Comparison of ENCODE assay signal across 24 cellular contexts in genomic region chr11:92269841-92270240, GRCh38. TPM values are rescaled to one million over a fixed set of nuclear protein-coding genes. Genes with fewer than 3 reads are reported as not detected.
"Had no signal": no experiment of that assay in that cellular context is flagged by ENCODE, and none has a peak within 500 bp of the region (broad histone marks: within the 10 kb centered on the region; RNA-seq: fewer than 3 reads in every experiment).

No MANE protein-coding gene starts in this region.

- H3K4me2 ChIP-seq: neural progenitor cell had no signal

- H3K9ac ChIP-seq: neural progenitor cell had no signal

- H3K9me3 ChIP-seq: gastroesophageal sphincter, ovary, prostate gland, right atrium auricular region, thoracic aorta, upper lobe of left lung had no signal

- H3K4me1 ChIP-seq: prostate gland, right atrium auricular region, upper lobe of left lung had no signal

- H3K27ac ChIP-seq: dorsolateral prefrontal cortex, epithelial cell of prostate, gastroesophageal sphincter, neural progenitor cell, ovary, prostate gland, right atrium auricular region, thoracic aorta, upper lobe of left lung, WERI-Rb-1 had no signal

- H3K27me3 ChIP-seq: gastroesophageal sphincter, neural progenitor cell, ovary, right atrium auricular region, upper lobe of left lung had no signal

- ATAC-seq: activated CD8-positive, alpha-beta memory T cell treated with anti-CD3 and anti-CD28 coated beads, Interleukin-2, amount 10 ng/mL, durations not matched to agents 7 days and 5 days; activated CD8-positive, alpha-beta T cell treated with anti-CD3 and anti-CD28 coated beads for 36 hours; gastroesophageal sphincter; left cardiac atrium; naive thymus-derived CD4-positive, alpha-beta T cell had no signal

- H2AFZ ChIP-seq: neural progenitor cell had no signal

- H3K36me3 ChIP-seq: gastroesophageal sphincter, neural progenitor cell, ovary, prostate gland, right atrium auricular region, thoracic aorta, upper lobe of left lung, WERI-Rb-1 had no signal

- H3K4me3 ChIP-seq: dorsolateral prefrontal cortex, gastroesophageal sphincter, neural progenitor cell, ovary, prostate gland, right atrium auricular region, thoracic aorta, upper lobe of left lung had no signal

- DNase-seq: activated CD4-positive, alpha-beta T cell treated with anti-CD3 and anti-CD28 coated beads, Interleukin-2, amount 10 ng/mL, durations not matched to agents 7 days and 5 days; activated CD4-positive, CD25-positive, alpha-beta regulatory T cell treated with anti-CD3 and anti-CD28 coated beads, Interleukin-2, amount 50 U/mL, for 72 hours; activated CD8-positive, alpha-beta memory T cell treated with anti-CD3 and anti-CD28 coated beads, Interleukin-2, amount 10 ng/mL, durations not matched to agents 7 days and 5 days; activated CD8-positive, alpha-beta T cell treated with anti-CD3 and anti-CD28 coated beads for 36 hours; activated gamma-delta T cell treated with Interleukin-2 at 50 U/mL for 16 hours; activated T-cell treated with anti-CD3 and anti-CD28 coated beads for 4 hours; anterior cingulate cortex; dorsolateral prefrontal cortex; head of caudate nucleus; left cardiac atrium; naive thymus-derived CD4-positive, alpha-beta T cell; ovary; stimulated activated CD4-positive, alpha-beta T cell treated with anti-CD3 and anti-CD28 coated beads, Interleukin-4, amount 100 ng/mL, for 24 hours; stimulated activated naive CD4-positive, alpha-beta T cell treated with Interleukin-2 at 50 U/mL for 16 hours; T-helper 1 cell; upper lobe of left lung; WERI-Rb-1 had no signal

RNA-seq across cellular contexts. Expression of gene FAT3, which starts 45.2 kb away (rescaled TPM):
- total RNA-seq: activated CD4-positive, alpha-beta T cell treated with anti-CD3 and anti-CD28 coated beads, Interleukin-2, amount 10 ng/mL, durations not matched to agents 7 days and 5 days; activated CD8-positive, alpha-beta memory T cell treated with anti-CD3 and anti-CD28 coated beads, Interleukin-2, amount 10 ng/mL, durations not matched to agents 7 days and 5 days; activated CD8-positive, alpha-beta T cell treated with anti-CD3 and anti-CD28 coated beads for 36 hours; activated T-helper 1 cell treated with anti-CD3 and anti-CD28 coated beads, Interleukin-12 subunit alpha, Interleukin-12 subunit beta, Interleukin-2, Interleukin-4 antibody, amounts not matched to agents 30 ng/mL and 10 ng/mL and 1 ng/mL, durations not matched to agents 14 hours and 24 hours and 36 hours; naive thymus-derived CD4-positive, alpha-beta T cell had no signal
- polyA plus RNA-seq: naive thymus-derived CD4-positive, alpha-beta T cell had no signal
